ENCODE assay signal across 8 cellular contexts in the genomic region with DNA sequence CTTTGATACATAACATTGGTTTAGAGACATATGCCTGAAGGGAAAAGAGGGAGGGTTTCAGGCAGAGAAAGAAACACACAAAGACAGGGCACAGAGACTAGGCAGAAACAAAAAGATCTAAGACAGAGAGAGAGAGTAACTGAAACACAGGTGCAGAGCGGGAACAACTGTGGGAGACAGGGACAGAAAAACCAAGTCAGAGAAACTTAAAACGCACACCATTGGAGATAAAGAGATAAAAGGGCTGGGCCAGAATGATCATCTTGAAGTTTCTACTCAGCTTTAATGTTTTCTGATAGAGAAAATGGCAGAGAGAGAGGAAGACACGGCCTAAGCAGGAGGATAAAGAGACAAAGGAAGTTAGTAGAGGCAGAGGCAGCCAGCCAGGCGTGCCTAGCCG. TPM values are rescaled to one million over a fixed set of nuclear protein-coding genes. Genes with fewer than 3 reads are reported as not detected.
DNase-seq lines count a peak whose midpoint lies in the region; ATAC-seq and TF ChIP-seq lines count a peak whose summit lies in the region.

No MANE protein-coding gene starts in this region.

- no peaks in the 10 kb centered on the region for H3K79me1 ChIP-seq in mesendoderm (ENCODE audit: low read length)

- H3K27ac ChIP-seq in heart right ventricle (peak overlapping the region in 6 of 10 donors; percentile 78 to 86 (median 82)), ascending aorta (no peak overlapping the region), mesendoderm (ENCODE audit: low read depth, low read length) (no peak overlapping the region), uterus (peak overlapping the region; percentile 8 to 81)

- DNase-seq in heart right ventricle: no peak
- DNase-seq in left ventricle myocardium superior: no peak
- no peak for DNase-seq in ascending aorta (ENCODE audit: low spot score in 2 of 2)
- DNase-seq in mesendoderm: no peak
- DNase-seq in uterus: no peak
- DNase-seq in NCI-H2081 (lab: John Stamatoyannopoulos, UW): no peak
- no peak for DNase-seq in NCI-H2107 treated with DMSO at 0.1 percent for 48 hours (lab: John Stamatoyannopoulos, UW; ENCODE audit: unreplicated experiment)

- no peak overlapping the region for H3K4ac ChIP-seq in mesendoderm (ENCODE audit: low read depth, low read length)

- H4K5ac ChIP-seq in mesendoderm (ENCODE audit: low read length): no peak overlapping the region

- H3K4me1 ChIP-seq in heart right ventricle (peaks cover 3 to 26% (median 10%) of the 10 kb centered on the region in 9 donors), ascending aorta (peaks cover 0 to 12% of the 10 kb centered on the region in 2 donors), mesendoderm (ENCODE audit: control insufficient read depth, low read depth, low read length) (peaks cover 8% of the 10 kb centered on the region), uterus (no peaks in the 10 kb centered on the region)

- no peak overlapping the region for H2BK15ac ChIP-seq in mesendoderm (replicated peaks; ENCODE audit: low read depth)

- TF ChIP-seq POLR2A in uterus (IDR thresholded peaks at IDR 0.05): no peak

- no peak overlapping the region for H3K23ac ChIP-seq in mesendoderm (ENCODE audit: low read length)

- no peak overlapping the region for H2BK5ac ChIP-seq in mesendoderm (ENCODE audit: low read length)

- H3K9me3 ChIP-seq in heart right ventricle: no peaks in the 10 kb centered on the region
- no peaks in the 10 kb centered on the region for H3K9me3 ChIP-seq in ascending aorta
- no peaks in the 10 kb centered on the region for H3K9me3 ChIP-seq in uterus

- H2AK5ac ChIP-seq in mesendoderm (ENCODE audit: low read length): no peak overlapping the region

- H3K79me2 ChIP-seq in mesendoderm (ENCODE audit: control insufficient read depth, insufficient read depth, low read length): no peaks in the 10 kb centered on the region

- peak overlapping the region in 9 of 10 donors; percentile 43 to 66 (median 61) for H3K4me3 ChIP-seq in heart right ventricle
- H3K4me3 ChIP-seq in ascending aorta: peak overlapping the region; percentile 42 to 69
- peak overlapping the region; percentile 58 for H3K4me3 ChIP-seq in mesendoderm (ENCODE audit: low read length)
- H3K4me3 ChIP-seq in uterus: peak overlapping the region in 1 of 2 donors; percentile 42

- no peaks in the 10 kb centered on the region for H3K36me3 ChIP-seq in heart right ventricle
- H3K36me3 ChIP-seq in ascending aorta: no peaks in the 10 kb centered on the region
- no peaks in the 10 kb centered on the region for H3K36me3 ChIP-seq in mesendoderm (ENCODE audit: control insufficient read depth, insufficient read depth, low read length)
- H3K36me3 ChIP-seq in uterus: no peaks in the 10 kb centered on the region

- ATAC-seq in heart right ventricle (no peak), left ventricle myocardium superior (no peak), GM18520 (IDR thresholded peaks at IDR 0.05; ENCODE audit: unreplicated experiment) (no peak)

- H3K18ac ChIP-seq in mesendoderm (ENCODE audit: low read length): no peak overlapping the region

- H3K27me3 ChIP-seq in heart right ventricle: no peaks in the 10 kb centered on the region
- no peaks in the 10 kb centered on the region for H3K27me3 ChIP-seq in ascending aorta
- H3K27me3 ChIP-seq in mesendoderm (ENCODE audit: insufficient read depth, low read length, poor library complexity): no peaks in the 10 kb centered on the region
- no peaks in the 10 kb centered on the region for H3K27me3 ChIP-seq in uterus

- H4K8ac ChIP-seq in mesendoderm (ENCODE audit: low read depth, low read length): no peak overlapping the region

- peak overlapping the region; percentile 86 for H3K56ac ChIP-seq in mesendoderm (ENCODE audit: low read length)

- 34 to 38% methylated on average over 5 of the region's 5 CpGs for WGBS in heart right ventricle, 2 donors
- WGBS in mesendoderm (ENCODE audit: extremely low coverage, insufficient coverage, low lambda C conversion rate): no CpG with 5 or more reads among the region's 5 CpGs

- TF ChIP-seq CTCF in heart right ventricle (IDR thresholded peaks at IDR 0.05) (no peak), ascending aorta (IDR thresholded peaks at IDR 0.05) (no peak), uterus (IDR thresholded peaks at IDR 0.05) (no peak)

- intact Hi-C loops in heart right ventricle (cut with DNase I) (loop anchor here in 8 of 10 donors (2.0 to 10.0 kb wide), 9 partner anchors 40 to 1682 kb away; no protein-coding TSS in a partner anchor), left ventricle myocardium superior (cut with micrococcal nuclease) (loop anchor here (10.0 kb wide), 1 partner anchor 132 kb away; no protein-coding TSS in a partner anchor), ascending aorta (cut with DNase I) (loop anchor here (5.0 kb wide), 2 partner anchors 130 to 1680 kb away; no protein-coding TSS in a partner anchor), uterus (cut with DNase I; ENCODE audit: low total_unique reads) (no loop called here)

- H3K4me2 ChIP-seq in mesendoderm (ENCODE audit: low read length): peak overlapping the region; percentile 90

- H2BK120ac ChIP-seq in mesendoderm (ENCODE audit: low read depth, low read length): no peak overlapping the region

- peak overlapping the region; percentile 73 for H3K9ac ChIP-seq in mesendoderm (ENCODE audit: low read length)

RNA-seq across cellular contexts. Expression of gene UNC5CL, which starts 11.8 kb away (rescaled TPM):
- total RNA-seq in heart right ventricle (under 1 TPM; 0.19 to 0.81 (median 0.45) TPM), left ventricle myocardium superior (0.20 TPM), ascending aorta (0.53 TPM), uterus (1 to 10 TPM in 2 of 4 donors, under 1 TPM in 1, not detected in 1; 0.26 to 1.4 (median 1.2) TPM)
- polyA plus RNA-seq in heart right ventricle: 1 to 10 TPM in 1 of 2 donors, under 1 TPM in 1; 0.42 to 1.9 TPM
- polyA plus RNA-seq in mesendoderm (2013, experiment 1 of 2): 0.53 TPM
- 0.42 TPM for polyA plus RNA-seq in mesendoderm (2013, experiment 2 of 2)

RNA-seq across cellular contexts. Expression of gene TSPO2, which starts 15.0 kb away (rescaled TPM):
- total RNA-seq in heart right ventricle (not detected), left ventricle myocardium superior (not detected), ascending aorta (not detected), uterus (not detected)
- not detected for polyA plus RNA-seq in heart right ventricle
- polyA plus RNA-seq in mesendoderm (2013, experiment 1 of 2): not detected
- polyA plus RNA-seq in mesendoderm (2013, experiment 2 of 2): not detected

RNA-seq across cellular contexts. Expression of gene APOBEC2, which starts 25.8 kb away (rescaled TPM):
- total RNA-seq in heart right ventricle (100 to 1,000 TPM; 174 to 307 (median 224) TPM), left ventricle myocardium superior (237 TPM), ascending aorta (not detected), uterus (not detected)
- 100 to 1,000 TPM in 1 of 2 donors, 10 to 100 TPM in 1; 79.0 to 134 TPM for polyA plus RNA-seq in heart right ventricle
- not detected for polyA plus RNA-seq in mesendoderm (2013, experiment 1 of 2)
- not detected for polyA plus RNA-seq in mesendoderm (2013, experiment 2 of 2)

RNA-seq across cellular contexts. Expression of gene OARD1, which starts 44.9 kb away (rescaled TPM):
- total RNA-seq in heart right ventricle (10 to 100 TPM; 13.7 to 24.7 (median 16.6) TPM), left ventricle myocardium superior (22.2 TPM), ascending aorta (not detected), uterus (10 to 100 TPM in 3 of 4 donors, 1 to 10 TPM in 1; 7.4 to 21.9 (median 18.2) TPM)
- 10 to 100 TPM; 22.7 to 31.2 TPM for polyA plus RNA-seq in heart right ventricle
- polyA plus RNA-seq in mesendoderm (2013, experiment 1 of 2): 33.0 TPM
- 33.7 TPM for polyA plus RNA-seq in mesendoderm (2013, experiment 2 of 2)

RNA-seq across cellular contexts. Expression of gene NFYA, which starts 45.5 kb away (rescaled TPM):
- total RNA-seq in heart right ventricle: 10 to 100 TPM in 7 of 10 donors, 1 to 10 TPM in 3; 8.9 to 12.0 (median 10.5) TPM
- 1 to 10 TPM; 4.2 to 6.1 TPM for polyA plus RNA-seq in heart right ventricle
- 12.1 TPM for total RNA-seq in left ventricle myocardium superior
- 10.4 TPM for total RNA-seq in ascending aorta
- polyA plus RNA-seq in mesendoderm (2013, experiment 1 of 2): 17.2 TPM
- polyA plus RNA-seq in mesendoderm (2013, experiment 2 of 2): 17.8 TPM
- 10 to 100 TPM; 10.9 to 43.6 (median 18.4) TPM for total RNA-seq in uterus

Comparison
In these comparisons a context has a peak if more than half of its experiments do, and no peak if none do; other contexts are left out.
1. H3K27ac ChIP-seq: peak in heart right ventricle (6 of 10) and uterus (2 of 2); none in ascending aorta (0 of 2) and mesendoderm (single experiment).
2. RNA of gene APOBEC2, which starts 25.8 kb away (total RNA-seq): 237 TPM in left ventricle myocardium superior (single experiment) and 174 to 307 TPM in heart right ventricle; not detected in ascending aorta (single experiment) and not detected in uterus; every median in the first group is over 100 times any median in the second.